In genomic region chr3:16800361-16800760, GRCh38 we compare ENCODE assay signal across 20 cellular contexts.
DNase-seq lines count a peak whose midpoint lies in the region; ATAC-seq and TF ChIP-seq lines count a peak whose summit lies in the region.
"Had no signal": no experiment of that assay in that cellular context is flagged by ENCODE, and none has a peak within 500 bp of the region (broad histone marks: within the 10 kb centered on the region; RNA-seq: fewer than 3 reads in every experiment).

No MANE protein-coding gene starts in this region.

- no peak overlapping the region for H2AK5ac ChIP-seq in trophoblast cell (ENCODE audit: low read length)

- no peak overlapping the region for H4K91ac ChIP-seq in trophoblast cell (ENCODE audit: low read depth, low read length)

- H3K79me1 ChIP-seq in trophoblast cell (ENCODE audit: low read length) = peaks cover 15% of the 10 kb centered on the region

- H4K12ac ChIP-seq in trophoblast cell (ENCODE audit: low read depth, low read length) = no peak overlapping the region

- peak overlapping the region; percentile 3 for H3K4me3 Mint-ChIP-seq in activated CD4-positive, alpha-beta T cell treated with anti-CD3 and anti-CD28 coated beads, Interleukin-2, amount 10 ng/mL, durations not matched to agents 24 days and 14 days
- H3K4me3 Mint-ChIP-seq in activated CD4-positive, alpha-beta T cell treated with anti-CD3 and anti-CD28 coated beads, Interleukin-2, amount 10 ng/mL, durations not matched to agents 7 days and 5 days = no peak overlapping the region
- H3K4me3 Mint-ChIP-seq in dendritic cell treated with granulocyte-macrophage colony-stimulating factor and Interleukin-4, amounts not matched to agents 40 ng/mL and 50 ng/mL, for 4 days = no peak overlapping the region
- no peak overlapping the region for H3K4me3 Mint-ChIP-seq in stimulated activated effector memory CD8-positive, alpha-beta T cell treated with anti-CD3 and anti-CD28 coated beads, Interleukin-12 subunit alpha, Interleukin-12 subunit beta, amount 100 ng/mL, for 72 hours
- H3K4me3 Mint-ChIP-seq: nephron, type B pancreatic cell had no signal

- H3K27ac ChIP-seq in KMS-11 (no peak overlapping the region), trophoblast cell (ENCODE audit: low read depth, low read length) (peak overlapping the region; percentile 67)
- H3K27ac ChIP-seq: C4-2B, SK-N-MC, stomach had no signal

- no peak overlapping the region for H2BK120ac ChIP-seq in trophoblast cell (ENCODE audit: insufficient read depth, low read length, poor library complexity)

- H3K4me1 Mint-ChIP-seq in activated CD4-positive, alpha-beta T cell treated with anti-CD3 and anti-CD28 coated beads, Interleukin-2, amount 10 ng/mL, durations not matched to agents 24 days and 14 days = peaks cover 28% of the 10 kb centered on the region
- peaks cover 29% of the 10 kb centered on the region for H3K4me1 Mint-ChIP-seq in activated CD4-positive, alpha-beta T cell treated with anti-CD3 and anti-CD28 coated beads, Interleukin-2, amount 10 ng/mL, durations not matched to agents 7 days and 5 days
- peaks cover 86% of the 10 kb centered on the region for H3K4me1 Mint-ChIP-seq in dendritic cell treated with granulocyte-macrophage colony-stimulating factor and Interleukin-4, amounts not matched to agents 40 ng/mL and 50 ng/mL, for 4 days (ENCODE audit: low read depth)
- H3K4me1 Mint-ChIP-seq in stimulated activated effector memory CD8-positive, alpha-beta T cell treated with anti-CD3 and anti-CD28 coated beads, Interleukin-12 subunit alpha, Interleukin-12 subunit beta, amount 100 ng/mL, for 72 hours = peaks cover 22% of the 10 kb centered on the region

- intact Hi-C loops in activated CD4-positive, alpha-beta T cell treated with anti-CD3 and anti-CD28 coated beads, Interleukin-2, amount 10 ng/mL, durations not matched to agents 24 days and 14 days (cut with micrococcal nuclease) = no loop called here
- intact Hi-C loops in dendritic cell treated with granulocyte-macrophage colony-stimulating factor and Interleukin-4, amounts not matched to agents 40 ng/mL and 50 ng/mL, for 4 days (cut with micrococcal nuclease) = loop anchor here (5.0 kb wide), 1 partner anchor 47 kb away; no protein-coding TSS in a partner anchor

- CTCF ChIA-PET in activated CD4-positive, alpha-beta T cell treated with anti-CD3 and anti-CD28 coated beads, Interleukin-2, amount 10 ng/mL, durations not matched to agents 7 days and 5 days (lab: Charles Lee) = no interaction called here

- H2AFZ ChIP-seq in KMS-11 (ENCODE audit: low read depth) = no peak overlapping the region
- H2AFZ ChIP-seq in trophoblast cell (ENCODE audit: insufficient read depth, low read length, poor library complexity) = no peak overlapping the region

- H3K18ac ChIP-seq in trophoblast cell (ENCODE audit: low read length) = no peak overlapping the region

- H3K4me3 ChIP-seq in KMS-11 (IDR thresholded peaks at IDR 0.05; ENCODE audit: insufficient read depth, low read depth, low read length) (no peak overlapping the region), trophoblast cell (ENCODE audit: low read depth, low read length) (no peak overlapping the region)
- H3K4me3 ChIP-seq: lung, sigmoid colon, SK-N-MC, stomach had no signal

- H3K9ac ChIP-seq in KMS-11 (no peak overlapping the region), trophoblast cell (ENCODE audit: low read length) (no peak overlapping the region)

- no peak overlapping the region for H3K27ac Mint-ChIP-seq in activated CD4-positive, alpha-beta T cell treated with anti-CD3 and anti-CD28 coated beads, Interleukin-2, amount 10 ng/mL, durations not matched to agents 24 days and 14 days
- no peak overlapping the region for H3K27ac Mint-ChIP-seq in activated CD4-positive, alpha-beta T cell treated with anti-CD3 and anti-CD28 coated beads, Interleukin-2, amount 10 ng/mL, durations not matched to agents 7 days and 5 days
- peak overlapping the region; percentile 71 for H3K27ac Mint-ChIP-seq in dendritic cell treated with granulocyte-macrophage colony-stimulating factor and Interleukin-4, amounts not matched to agents 40 ng/mL and 50 ng/mL, for 4 days
- H3K27ac Mint-ChIP-seq in stimulated activated effector memory CD8-positive, alpha-beta T cell treated with anti-CD3 and anti-CD28 coated beads, Interleukin-12 subunit alpha, Interleukin-12 subunit beta, amount 100 ng/mL, for 72 hours = no peak overlapping the region
- H3K27ac Mint-ChIP-seq: nephron, type B pancreatic cell had no signal

- H3K23ac ChIP-seq in trophoblast cell (ENCODE audit: low read length) = no peak overlapping the region

- no peak for TF ChIP-seq CTCF in KMS-11 (conservative IDR thresholded peaks at IDR 0.05; ENCODE audit: low read depth, low read length)

- H3K36me3 ChIP-seq in KMS-11 (ENCODE audit: insufficient read depth) = no peaks in the 10 kb centered on the region
- no peaks in the 10 kb centered on the region for H3K36me3 ChIP-seq in trophoblast cell (ENCODE audit: control insufficient read depth in 1 of 2, insufficient read depth in 2 of 2, low read length in 2 of 2)
- H3K36me3 ChIP-seq: sigmoid colon, stomach had no signal

- H2BK12ac ChIP-seq in trophoblast cell (ENCODE audit: low read length) = no peak overlapping the region

- H3K27me3 Mint-ChIP-seq in activated CD4-positive, alpha-beta T cell treated with anti-CD3 and anti-CD28 coated beads, Interleukin-2, amount 10 ng/mL, durations not matched to agents 24 days and 14 days = peaks cover 6% of the 10 kb centered on the region
- peaks cover 5% of the 10 kb centered on the region for H3K27me3 Mint-ChIP-seq in activated CD4-positive, alpha-beta T cell treated with anti-CD3 and anti-CD28 coated beads, Interleukin-2, amount 10 ng/mL, durations not matched to agents 7 days and 5 days
- H3K27me3 Mint-ChIP-seq in dendritic cell treated with granulocyte-macrophage colony-stimulating factor and Interleukin-4, amounts not matched to agents 40 ng/mL and 50 ng/mL, for 4 days = no peaks in the 10 kb centered on the region

- no peaks in the 10 kb centered on the region for H3K36me3 Mint-ChIP-seq in activated CD4-positive, alpha-beta T cell treated with anti-CD3 and anti-CD28 coated beads, Interleukin-2, amount 10 ng/mL, durations not matched to agents 24 days and 14 days (ENCODE audit: low read depth)
- peaks cover 5% of the 10 kb centered on the region for H3K36me3 Mint-ChIP-seq in activated CD4-positive, alpha-beta T cell treated with anti-CD3 and anti-CD28 coated beads, Interleukin-2, amount 10 ng/mL, durations not matched to agents 7 days and 5 days (ENCODE audit: low read depth)
- H3K36me3 Mint-ChIP-seq in dendritic cell treated with granulocyte-macrophage colony-stimulating factor and Interleukin-4, amounts not matched to agents 40 ng/mL and 50 ng/mL, for 4 days (ENCODE audit: low read depth) = no peaks in the 10 kb centered on the region
- no peaks in the 10 kb centered on the region for H3K36me3 Mint-ChIP-seq in stimulated activated effector memory CD8-positive, alpha-beta T cell treated with anti-CD3 and anti-CD28 coated beads, Interleukin-12 subunit alpha, Interleukin-12 subunit beta, amount 100 ng/mL, for 72 hours
- H3K36me3 Mint-ChIP-seq: type B pancreatic cell had no signal

- H3K4me2 ChIP-seq in KMS-11 = peak overlapping the region; percentile 25; the same call in 1 of the 2 replicates
- no peak overlapping the region for H3K4me2 ChIP-seq in trophoblast cell (ENCODE audit: low read length)

- H3K79me2 ChIP-seq in KMS-11 (ENCODE audit: insufficient read depth, low read depth) (no peaks in the 10 kb centered on the region), trophoblast cell (ENCODE audit: control insufficient read depth, insufficient read depth, low read length, poor library complexity) (no peaks in the 10 kb centered on the region)

- H3K27me3 ChIP-seq in KMS-11 (ENCODE audit: insufficient read depth, low read depth) (no peaks in the 10 kb centered on the region), trophoblast cell (ENCODE audit: insufficient read depth, low read length) (no peaks in the 10 kb centered on the region)
- H3K27me3 ChIP-seq: sigmoid colon, stomach had no signal

- no peak for ATAC-seq in stimulated activated effector memory CD8-positive, alpha-beta T cell treated with anti-CD3 and anti-CD28 coated beads, Interleukin-12 subunit alpha, Interleukin-12 subunit beta, amount 100 ng/mL, for 72 hours
- ATAC-seq in GM18870 (IDR thresholded peaks at IDR 0.05; ENCODE audit: unreplicated experiment) = no peak

- DNase-seq in activated CD4-positive, alpha-beta T cell treated with anti-CD3 and anti-CD28 coated beads, Interleukin-2, amount 10 ng/mL, durations not matched to agents 24 days and 14 days = no peak
- DNase-seq in activated CD4-positive, alpha-beta T cell treated with anti-CD3 and anti-CD28 coated beads, Interleukin-2, amount 10 ng/mL, durations not matched to agents 7 days and 5 days = no peak
- DNase-seq in trophoblast cell = peak; percentile 62 to 85
- no peak for DNase-seq in stimulated activated effector memory CD8-positive, alpha-beta T cell treated with anti-CD3 and anti-CD28 coated beads, Interleukin-12 subunit alpha, Interleukin-12 subunit beta, amount 100 ng/mL, for 72 hours (ENCODE audit: low spot score in 2 of 2)
- no peak for DNase-seq in RPMI8226
- DNase-seq: activated CD8-positive, alpha-beta memory T cell treated with anti-CD3 and anti-CD28 coated beads, Interleukin-2, amount 50 U/mL, for 4 hours; activated gamma-delta T cell; NCI-H187; NCI-H446; posterior cingulate gyrus; sigmoid colon; stomach had no signal

- POLR2A ChIA-PET in activated CD4-positive, alpha-beta T cell treated with anti-CD3 and anti-CD28 coated beads, Interleukin-2, amount 10 ng/mL, durations not matched to agents 7 days and 5 days (lab: Charles Lee) = no interaction called here

- peaks cover 2% of the 10 kb centered on the region for H3K9me3 ChIP-seq in trophoblast cell (ENCODE audit: insufficient read depth, low read depth, low read length)
- H3K9me3 ChIP-seq: stomach had no signal

- H4K20me1 ChIP-seq in KMS-11 (ENCODE audit: insufficient read depth) = no peaks in the 10 kb centered on the region

- H3K4me1 ChIP-seq in KMS-11 (ENCODE audit: low read depth, poor library complexity, severe bottlenecking) = peaks cover 18% of the 10 kb centered on the region
- peaks cover 4% of the 10 kb centered on the region in 2 experiments for H3K4me1 ChIP-seq in trophoblast cell (ENCODE audit: control insufficient read depth in 1 of 2, insufficient read depth in 2 of 2, low read length in 2 of 2)
- H3K4me1 ChIP-seq: sigmoid colon had no signal

- H3K14ac ChIP-seq in trophoblast cell (ENCODE audit: low read length) = no peak overlapping the region

- no peak overlapping the region for H4K8ac ChIP-seq in trophoblast cell (ENCODE audit: low read depth, low read length)

- WGBS in trophoblast cell (ENCODE audit: extremely low coverage, insufficient coverage, insufficient read length) = no CpG with 5 or more reads among the region's 3 CpGs

- no peak overlapping the region for H2BK5ac ChIP-seq in trophoblast cell (ENCODE audit: low read depth, low read length, poor library complexity)

- peaks cover 10% of the 10 kb centered on the region for H3K9me3 Mint-ChIP-seq in activated CD4-positive, alpha-beta T cell treated with anti-CD3 and anti-CD28 coated beads, Interleukin-2, amount 10 ng/mL, durations not matched to agents 24 days and 14 days
- H3K9me3 Mint-ChIP-seq in activated CD4-positive, alpha-beta T cell treated with anti-CD3 and anti-CD28 coated beads, Interleukin-2, amount 10 ng/mL, durations not matched to agents 7 days and 5 days = peaks cover 6% of the 10 kb centered on the region
- H3K9me3 Mint-ChIP-seq in dendritic cell treated with granulocyte-macrophage colony-stimulating factor and Interleukin-4, amounts not matched to agents 40 ng/mL and 50 ng/mL, for 4 days = no peaks in the 10 kb centered on the region
- no peaks in the 10 kb centered on the region for H3K9me3 Mint-ChIP-seq in stimulated activated effector memory CD8-positive, alpha-beta T cell treated with anti-CD3 and anti-CD28 coated beads, Interleukin-12 subunit alpha, Interleukin-12 subunit beta, amount 100 ng/mL, for 72 hours
- H3K9me3 Mint-ChIP-seq: type B pancreatic cell had no signal

- H3K4ac ChIP-seq in trophoblast cell (ENCODE audit: low read depth, low read length) = no peak overlapping the region

Comparison
In these comparisons a context has a peak if more than half of its experiments do, and no peak if none do; other contexts are left out.
1. DNase-seq: peak in trophoblast cell (2 of 2); none in activated CD4-positive, alpha-beta T cell treated with anti-CD3 and anti-CD28 coated beads, Interleukin-2, amount 10 ng/mL, durations not matched to agents 24 days and 14 days (single experiment), activated CD4-positive, alpha-beta T cell treated with anti-CD3 and anti-CD28 coated beads, Interleukin-2, amount 10 ng/mL, durations not matched to agents 7 days and 5 days (single experiment), stimulated activated effector memory CD8-positive, alpha-beta T cell treated with anti-CD3 and anti-CD28 coated beads, Interleukin-12 subunit alpha, Interleukin-12 subunit beta, amount 100 ng/mL, for 72 hours (0 of 2) and RPMI8226 (single experiment).